In genomic region chr14:90905531-90905930, GRCh38 we compare ENCODE assay signal across 13 cellular contexts.
DNase-seq lines count a peak whose midpoint lies in the region; ATAC-seq, FAIRE-seq and TF ChIP-seq lines count a peak whose summit lies in the region.
"Had no signal": no experiment of that assay in that cellular context is flagged by ENCODE, and none has a peak within 500 bp of the region (broad histone marks: within the 10 kb centered on the region; RNA-seq: fewer than 3 reads in every experiment).

No MANE protein-coding gene starts in this region.

- FAIRE-seq in bronchial epithelial cell (lab: Jason Lieb, UNC): no peak

- H3K27me3 ChIP-seq in bronchial epithelial cell (ENCODE audit: control insufficient read depth, insufficient read depth, low read length): no peaks in the 10 kb centered on the region
- H3K27me3 ChIP-seq: hepatocyte, thyroid gland had no signal

- peak; percentile 24 for DNase-seq in NOMO-1 treated with DMSO at 0.1 percent for 48 hours (lab: John Stamatoyannopoulos, UW; ENCODE audit: unreplicated experiment)
- no peak for DNase-seq in NOMO-1 treated with dmso at 0.1 percent for 144 hours (lab: John Stamatoyannopoulos, UW; ENCODE audit: unreplicated experiment)
- peak; percentile 38 for DNase-seq in bronchial epithelial cell (ENCODE audit: low read depth)
- DNase-seq in activated effector memory CD4-positive, alpha-beta T cell treated with Interleukin-2 at 50 U/mL for 16 hours: no peak
- DNase-seq in NCI-H146 (lab: John Stamatoyannopoulos, UW): no peak
- no peak for DNase-seq in NCI-H2196 (lab: John Stamatoyannopoulos, UW; ENCODE audit: unreplicated experiment)
- DNase-seq: 8988T; activated CD4-positive, alpha-beta T cell treated with anti-CD3 and anti-CD28 coated beads for 4 hours; KBM-7; thyroid gland had no signal

- no peak overlapping the region for H3K4me3 ChIP-seq in bronchial epithelial cell (ENCODE audit: low read depth, low read length)
- H3K4me3 ChIP-seq: hepatocyte, thyroid gland had no signal

- no peak for TF ChIP-seq CTCF in bronchial epithelial cell (IDR thresholded peaks at IDR 0.05; ENCODE audit: insufficient read depth, low read length, severe bottlenecking)

- no peaks in the 10 kb centered on the region for H3K36me3 ChIP-seq in bronchial epithelial cell (ENCODE audit: control insufficient read depth, insufficient read depth, low read length)
- H3K36me3 ChIP-seq: thyroid gland had no signal

- peak; percentile 87 for ATAC-seq in GM21528 (IDR thresholded peaks at IDR 0.05; ENCODE audit: low FRiP score, unreplicated experiment)
- ATAC-seq in HG03175 (IDR thresholded peaks at IDR 0.05; ENCODE audit: unreplicated experiment): peak; percentile 83

Comparison
In these comparisons a context has a peak if more than half of its experiments do, and no peak if none do; other contexts are left out.
1. DNase-seq: peak in NOMO-1 treated with DMSO at 0.1 percent for 48 hours (single experiment) and bronchial epithelial cell (single experiment); none in NOMO-1 treated with dmso at 0.1 percent for 144 hours (single experiment), activated effector memory CD4-positive, alpha-beta T cell treated with Interleukin-2 at 50 U/mL for 16 hours (single experiment), NCI-H146 (single experiment) and NCI-H2196 (single experiment).